Comparison of ENCODE assay signal across 19 cellular contexts in the genomic region with DNA sequence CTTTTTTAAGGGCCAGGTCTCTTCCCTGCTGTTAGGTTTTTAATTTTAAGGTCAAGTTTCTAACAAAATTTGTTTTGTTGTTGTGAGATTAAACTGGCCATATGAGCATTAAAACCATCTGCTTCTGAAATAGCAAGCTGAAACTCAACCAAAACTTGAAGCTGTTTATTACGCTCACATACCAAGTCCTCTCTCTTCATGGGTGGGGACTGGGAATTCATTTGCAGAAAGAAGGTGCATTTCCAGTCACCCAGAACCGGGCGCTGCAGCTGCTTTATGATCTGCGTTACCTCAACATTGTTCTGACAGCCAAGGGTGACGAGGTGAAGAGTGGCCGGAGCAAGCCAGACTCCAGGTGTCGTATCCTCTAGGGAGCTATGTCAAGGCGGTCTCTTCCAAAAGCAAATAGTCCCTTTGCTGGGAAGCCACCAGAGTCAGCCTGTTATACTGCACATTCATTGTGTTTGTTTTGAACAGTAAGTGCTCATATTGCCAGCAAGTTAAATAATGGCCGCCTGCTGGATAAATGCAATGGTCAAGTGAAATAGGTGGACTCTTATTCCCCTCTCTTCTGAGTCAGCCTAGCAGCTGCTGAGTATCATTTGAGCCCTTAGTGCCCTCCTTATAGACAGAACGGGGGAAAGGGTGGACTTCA. TPM values are rescaled to one million over a fixed set of nuclear protein-coding genes. Genes with fewer than 3 reads are reported as not detected.
DNase-seq lines count a peak whose midpoint lies in the region; ATAC-seq and TF ChIP-seq lines count a peak whose summit lies in the region.
"Had no signal": no experiment of that assay in that cellular context is flagged by ENCODE, and none has a peak within 500 bp of the region (broad histone marks: within the 10 kb centered on the region; RNA-seq: fewer than 3 reads in every experiment).

No MANE protein-coding gene starts in this region.

- no peak overlapping the region for H3K4me3 ChIP-seq in OCI-LY7 (ENCODE audit: low read depth, low read length, poor library complexity, severe bottlenecking)
- H3K4me3 ChIP-seq: lower lobe of right lung, neural progenitor cell, right atrium auricular region, thyroid gland had no signal

- H3K36me3 Mint-ChIP-seq in activated CD8-positive, alpha-beta memory T cell treated with anti-CD3 and anti-CD28 coated beads, Interleukin-2, amount 10 ng/mL, durations not matched to agents 7 days and 5 days, result peaks cover 68% of the 10 kb centered on the region
- peaks cover 77% of the 10 kb centered on the region for H3K36me3 Mint-ChIP-seq in nephron progenitor cell (ENCODE audit: low read depth)
- H3K36me3 Mint-ChIP-seq in H9 (ENCODE audit: insufficient read depth in 1 of 3, low read depth in 3 of 3), result peaks cover 44 to 92% (median 85%) of the 10 kb centered on the region in 3 experiments; a peak in 6 of 7 replicates

- in situ Hi-C loops in ACHN (cut with HindIII; ENCODE audit: low pct_ligation_motif_present, low pct_unique_long_range_greater_than_20kb, low sequenced_read_pairs), result no loop called here

- H3K9me3 ChIP-seq in OCI-LY7 (ENCODE audit: low read length) (no peaks in the 10 kb centered on the region), H9 (ENCODE audit: control insufficient read depth, low read depth, low read length) (no peaks in the 10 kb centered on the region)
- H3K9me3 ChIP-seq: lower lobe of right lung, right atrium auricular region, thyroid gland had no signal

- peak overlapping the region; percentile 5 for H3K27ac Mint-ChIP-seq in activated CD8-positive, alpha-beta memory T cell treated with anti-CD3 and anti-CD28 coated beads, Interleukin-2, amount 10 ng/mL, durations not matched to agents 7 days and 5 days
- H3K27ac Mint-ChIP-seq in nephron progenitor cell (peak overlapping the region; percentile 59), H9 (no peak overlapping the region)
- H3K27ac Mint-ChIP-seq: neural progenitor cell had no signal

- TF ChIP-seq CTCF in OCI-LY7 (conservative IDR thresholded peaks at IDR 0.05; ENCODE audit: low read length) (no peak), nephron progenitor cell (IDR thresholded peaks at IDR 0.05) (no peak), H9 (conservative IDR thresholded peaks at IDR 0.05) (no peak)

- H3K18ac ChIP-seq in H9 (ENCODE audit: insufficient read length, low read depth, low read length), result no peak overlapping the region

- H3K27me3 ChIP-seq in H9 (ENCODE audit: insufficient read depth, low read length), result no peaks in the 10 kb centered on the region
- H3K27me3 ChIP-seq: neural progenitor cell, right atrium auricular region, thyroid gland had no signal

- H4K20me1 ChIP-seq in OCI-LY7 (ENCODE audit: insufficient read depth, low read length) (peaks cover 7% of the 10 kb centered on the region), H9 (ENCODE audit: control insufficient read depth, insufficient read depth, insufficient read length) (no peaks in the 10 kb centered on the region)

- no peak overlapping the region for H4K5ac ChIP-seq in H9 (ENCODE audit: insufficient read length, low read depth, low read length)

- POLR2A ChIA-PET in OCI-LY7 (lab: Charles Lee), result interaction anchor here (1.0 kb wide), 1 partner anchor 14 kb away, joined by 3 read pairs; no protein-coding TSS in a partner anchor

- no peaks in the 10 kb centered on the region for H3K79me1 ChIP-seq in H9 (ENCODE audit: insufficient read depth, low read depth, low read length, poor library complexity, severe bottlenecking)

- H2BK5ac ChIP-seq in H9 (ENCODE audit: insufficient read length, low read length), result no peak overlapping the region

- H3K79me2 ChIP-seq in OCI-LY7 (ENCODE audit: insufficient read depth, low read depth, low read length) (no peaks in the 10 kb centered on the region; the same call in 1 of the 2 replicates), H9 (ENCODE audit: insufficient read depth, low read length) (no peaks in the 10 kb centered on the region)

- peaks cover 25% of the 10 kb centered on the region for H3K4me1 Mint-ChIP-seq in activated CD8-positive, alpha-beta memory T cell treated with anti-CD3 and anti-CD28 coated beads, Interleukin-2, amount 10 ng/mL, durations not matched to agents 7 days and 5 days
- H3K4me1 Mint-ChIP-seq in nephron progenitor cell (peaks cover 32% of the 10 kb centered on the region), H9 (no peaks in the 10 kb centered on the region)
- H3K4me1 Mint-ChIP-seq: neural progenitor cell had no signal

- H3K27ac ChIP-seq in OCI-LY7 (ENCODE audit: low read depth, low read length, poor library complexity, severe bottlenecking) (no peak overlapping the region), H9 (ENCODE audit: insufficient read length, low read depth, low read length) (no peak overlapping the region)
- H3K27ac ChIP-seq: lower lobe of right lung, right atrium auricular region had no signal

- H2AFZ ChIP-seq in OCI-LY7 (ENCODE audit: low read length) (no peak overlapping the region), H9 (ENCODE audit: low read length) (no peak overlapping the region)
- H2AFZ ChIP-seq: neural progenitor cell had no signal

- no peak overlapping the region for H2BK12ac ChIP-seq in H9 (ENCODE audit: insufficient read length, low read depth, low read length)

- H4K91ac ChIP-seq in H9 (ENCODE audit: insufficient read length, low read depth, low read length), result no peak overlapping the region

- H2BK120ac ChIP-seq in H9 (ENCODE audit: low read depth, low read length, poor library complexity, severe bottlenecking), result no peak overlapping the region

- TSS peak; percentile 34 for BruUV-seq in OCI-LY7 (replicated peaks; lab: Mats Ljungman, UMichigan)

- H3K4ac ChIP-seq in H9 (ENCODE audit: low read depth, low read length), result no peak overlapping the region

- no peak overlapping the region for H3K4me3 Mint-ChIP-seq in activated CD8-positive, alpha-beta memory T cell treated with anti-CD3 and anti-CD28 coated beads, Interleukin-2, amount 10 ng/mL, durations not matched to agents 7 days and 5 days
- no peak overlapping the region for H3K4me3 Mint-ChIP-seq in nephron progenitor cell
- no peak overlapping the region for H3K4me3 Mint-ChIP-seq in H9
- H3K4me3 Mint-ChIP-seq: neural progenitor cell had no signal

- no peak overlapping the region for H3K9ac ChIP-seq in H9 (ENCODE audit: extremely low read depth, insufficient read length, low read length)
- H3K9ac ChIP-seq: neural progenitor cell had no signal

- WGBS in H9 (ENCODE audit: extremely low coverage, insufficient read length, low lambda C conversion rate), result no CpG with 5 or more reads among the region's 10 CpGs

- no peak overlapping the region for H3K23ac ChIP-seq in H9 (ENCODE audit: insufficient read length, low read depth, low read length)

- no peak overlapping the region for H2AK5ac ChIP-seq in H9 (ENCODE audit: insufficient read length, low read length)

- H3T11ph ChIP-seq in H9 (ENCODE audit: low read length), result no peak overlapping the region

- peaks cover 94% of the 10 kb centered on the region for H3K36me3 ChIP-seq in OCI-LY7 (ENCODE audit: insufficient read depth, low read length)
- H3K36me3 ChIP-seq: neural progenitor cell had no signal

- H3K56ac ChIP-seq in H9 (ENCODE audit: insufficient read length, low read depth, low read length), result no peak overlapping the region

- H3K23me2 ChIP-seq in H9 (ENCODE audit: insufficient read length, low read depth, low read length, poor library complexity, severe bottlenecking), result no peaks in the 10 kb centered on the region

- intact Hi-C loops in OCI-LY7 (cut with micrococcal nuclease; ENCODE audit: unreplicated experiment), result no loop called here

- H3K27me3 Mint-ChIP-seq in activated CD8-positive, alpha-beta memory T cell treated with anti-CD3 and anti-CD28 coated beads, Interleukin-2, amount 10 ng/mL, durations not matched to agents 7 days and 5 days, result no peaks in the 10 kb centered on the region
- no peaks in the 10 kb centered on the region for H3K27me3 Mint-ChIP-seq in nephron progenitor cell (ENCODE audit: low read depth, poor library complexity)
- no peaks in the 10 kb centered on the region for H3K27me3 Mint-ChIP-seq in H9 (ENCODE audit: low read depth)

- no peak for ATAC-seq in activated CD8-positive, alpha-beta memory T cell treated with anti-CD3 and anti-CD28 coated beads, Interleukin-2, amount 10 ng/mL, durations not matched to agents 7 days and 5 days
- ATAC-seq: lower lobe of right lung had no signal

- CTCF ChIA-PET in activated CD8-positive, alpha-beta memory T cell treated with anti-CD3 and anti-CD28 coated beads, Interleukin-2, amount 10 ng/mL, durations not matched to agents 7 days and 5 days (lab: Charles Lee), result interaction anchor here (0.7 to 1.2 kb wide), 2 partner anchors 9 to 13 kb away, joined by 3 to 4 read pairs; partner anchors contain the start of gene COG1
- CTCF ChIA-PET in OCI-LY7 (lab: Charles Lee; ENCODE audit: unreplicated experiment), result no interaction called here

- no peaks in the 10 kb centered on the region for H3K4me1 ChIP-seq in OCI-LY7 (ENCODE audit: insufficient read depth, low read length, poor library complexity, severe bottlenecking)
- no peaks in the 10 kb centered on the region for H3K4me1 ChIP-seq in H9 (ENCODE audit: insufficient read depth, low read length)
- H3K4me1 ChIP-seq: neural progenitor cell had no signal

- no peak overlapping the region for H3K4me2 ChIP-seq in OCI-LY7 (ENCODE audit: low read length)
- no peak overlapping the region for H3K4me2 ChIP-seq in H9 (ENCODE audit: insufficient read depth, insufficient read length, low read length)
- H3K4me2 ChIP-seq: neural progenitor cell had no signal

- no peak for DNase-seq in activated CD8-positive, alpha-beta memory T cell treated with anti-CD3 and anti-CD28 coated beads, Interleukin-2, amount 10 ng/mL, durations not matched to agents 7 days and 5 days
- no peak for DNase-seq in activated CD8-positive, alpha-beta memory T cell treated with anti-CD3 and anti-CD28 coated beads for 24 hours
- DNase-seq in NCI-H1930 (lab: John Stamatoyannopoulos, UW) (peak; percentile 75 to 82), OCI-LY7 (ENCODE audit: low spot score) (no peak), nephron progenitor cell (no peak), H9 (no peak), ACHN (no peak)
- no peak for DNase-seq in stimulated activated CD4-positive, alpha-beta T cell treated with anti-CD3 and anti-CD28 coated beads, Interleukin-2, amount 100 ng/mL, for 48 hours
- DNase-seq: activated CD4-positive, alpha-beta T cell treated with anti-CD3 and anti-CD28 coated beads for 1 hour; COR-L47; foreskin fibroblast; Karpas-422; lower lobe of right lung; T-helper 1 cell; thyroid gland had no signal

- H4K8ac ChIP-seq in H9 (replicated peaks; ENCODE audit: insufficient read length, low read depth, low read length), result no peak overlapping the region

- no peak overlapping the region for H2BK20ac ChIP-seq in H9 (ENCODE audit: low read depth, low read length, poor library complexity, severe bottlenecking)

- no peak overlapping the region for H3K14ac ChIP-seq in H9 (ENCODE audit: insufficient read depth, low read length)

- H3K9me2 ChIP-seq in OCI-LY7 (ENCODE audit: insufficient read depth, low read length), result no peaks in the 10 kb centered on the region

- H3K9me3 Mint-ChIP-seq in activated CD8-positive, alpha-beta memory T cell treated with anti-CD3 and anti-CD28 coated beads, Interleukin-2, amount 10 ng/mL, durations not matched to agents 7 days and 5 days (ENCODE audit: low read depth), result no peaks in the 10 kb centered on the region
- no peaks in the 10 kb centered on the region for H3K9me3 Mint-ChIP-seq in nephron progenitor cell
- H3K9me3 Mint-ChIP-seq in H9, result no peaks in the 10 kb centered on the region
- H3K9me3 Mint-ChIP-seq: neural progenitor cell had no signal

- no peak overlapping the region for H2BK15ac ChIP-seq in H9 (ENCODE audit: low read depth, low read length)

RNA-seq across cellular contexts. Expression of gene COG1, which starts 12.6 kb away (rescaled TPM):
- 10 to 100 TPM; 26.6 to 33.9 TPM for total RNA-seq in activated CD8-positive, alpha-beta memory T cell treated with anti-CD3 and anti-CD28 coated beads, Interleukin-2, amount 10 ng/mL, durations not matched to agents 7 days and 5 days
- 19.8 and 38.3 TPM in 2 replicates for total RNA-seq in OCI-LY7 (2014; rRNA removed; shearing (Covaris generic))
- total RNA-seq in OCI-LY7 (2022) (44.1 and 47.5 TPM in 2 replicates), H9 (2021) (23.2 and 26.5 TPM in 2 replicates)

RNA-seq across cellular contexts. Expression of gene SSTR2, which starts 40.6 kb away (rescaled TPM):
- total RNA-seq in activated CD8-positive, alpha-beta memory T cell treated with anti-CD3 and anti-CD28 coated beads, Interleukin-2, amount 10 ng/mL, durations not matched to agents 7 days and 5 days, result under 1 TPM in 1 of 2 experiments, not detected in 1; 0.40 TPM
- total RNA-seq in OCI-LY7 (2014; rRNA removed; shearing (Covaris generic)), result not detected in 2 replicates
- not detected in 2 replicates for total RNA-seq in OCI-LY7 (2022)
- total RNA-seq in H9 (2021), result 2.0 TPM in 2 replicates

RNA-seq across cellular contexts. Expression of gene CPSF4L, which starts 56.2 kb away (rescaled TPM):
- total RNA-seq in activated CD8-positive, alpha-beta memory T cell treated with anti-CD3 and anti-CD28 coated beads, Interleukin-2, amount 10 ng/mL, durations not matched to agents 7 days and 5 days, result not detected
- not detected in 2 replicates for total RNA-seq in OCI-LY7 (2014; rRNA removed; shearing (Covaris generic))
- not detected in 2 replicates for total RNA-seq in OCI-LY7 (2022)
- total RNA-seq in H9 (2021), result not detected in 2 replicates
- total RNA-seq: cerebellum, lower lobe of right lung, right atrium auricular region, RPMI7951, thyroid gland had no signal

Comparison
In these comparisons a context has a peak if more than half of its experiments do, and no peak if none do; other contexts are left out.
1. DNase-seq: peak in NCI-H1930 (2 of 2); none in activated CD8-positive, alpha-beta memory T cell treated with anti-CD3 and anti-CD28 coated beads, Interleukin-2, amount 10 ng/mL, durations not matched to agents 7 days and 5 days (single experiment), activated CD8-positive, alpha-beta memory T cell treated with anti-CD3 and anti-CD28 coated beads for 24 hours (single experiment), OCI-LY7 (single experiment), nephron progenitor cell (single experiment), H9 (single experiment), stimulated activated CD4-positive, alpha-beta T cell treated with anti-CD3 and anti-CD28 coated beads, Interleukin-2, amount 100 ng/mL, for 48 hours (0 of 2) and ACHN (single experiment).
2. H3K27ac Mint-ChIP-seq: peak in activated CD8-positive, alpha-beta memory T cell treated with anti-CD3 and anti-CD28 coated beads, Interleukin-2, amount 10 ng/mL, durations not matched to agents 7 days and 5 days (single experiment) and nephron progenitor cell (single experiment); none in H9 (0 of 3).